Comparison of ENCODE assay signal across 16 cellular contexts in the genomic region with DNA sequence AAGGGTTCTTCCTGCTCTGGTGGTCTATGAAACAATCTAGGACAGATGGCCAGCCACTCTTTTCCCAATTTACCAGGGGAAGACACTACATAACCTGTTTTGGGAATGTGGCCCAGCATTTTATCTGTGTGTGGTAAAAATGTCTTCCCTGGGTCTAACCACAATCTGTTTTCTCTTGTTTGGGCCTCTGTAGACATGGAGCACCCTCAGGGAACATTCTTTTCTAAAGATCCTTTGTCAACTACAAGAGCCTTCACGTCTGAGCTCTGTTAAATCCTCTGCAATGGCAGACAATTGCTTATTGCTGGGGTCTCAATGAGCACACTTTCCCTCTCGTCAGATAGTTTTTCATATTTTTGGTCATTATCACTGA. TPM values are rescaled to one million over a fixed set of nuclear protein-coding genes. Genes with fewer than 3 reads are reported as not detected.
DNase-seq lines count a peak whose midpoint lies in the region; ATAC-seq and TF ChIP-seq lines count a peak whose summit lies in the region.
"Had no signal": no experiment of that assay in that cellular context is flagged by ENCODE, and none has a peak within 500 bp of the region (broad histone marks: within the 10 kb centered on the region; RNA-seq: fewer than 3 reads in every experiment).

No MANE protein-coding gene starts in this region.

- ATAC-seq in gastroesophageal sphincter: no peak

- H3K9me3 Mint-ChIP-seq in progenitor cell of endocrine pancreas (ENCODE audit: low read depth): peaks cover 17% of the 10 kb centered on the region
- H3K9me3 Mint-ChIP-seq: activated CD8-positive, alpha-beta T cell treated with anti-CD3 and anti-CD28 coated beads for 36 hours; activated T-helper 2 cell treated with anti-CD3 and anti-CD28 coated beads, Interferon-gamma antibody, Interleukin-2, Interleukin-4, amounts not matched to agents 10 μg/mL and 5 μg/mL and 100 μg/mL, durations not matched to agents 14 hours and 24 hours and 36 hours; stimulated activated naive CD8-positive, alpha-beta T cell treated with anti-CD3 and anti-CD28 coated beads, Interleukin-15, Interleukin-2, amounts not matched to agents 100 ng/mL and 50 ng/mL, for 24 hours had no signal

- H3K36me3 ChIP-seq in ACC112 (ENCODE audit: insufficient read depth, low read length): no peaks in the 10 kb centered on the region
- no peaks in the 10 kb centered on the region for H3K36me3 ChIP-seq in HUES6 (ENCODE audit: control insufficient read depth, insufficient read depth, low read length)
- no peaks in the 10 kb centered on the region for H3K36me3 ChIP-seq in gastroesophageal sphincter
- H3K36me3 ChIP-seq: ovary, spleen had no signal

- H3K4me1 ChIP-seq in ACC112 (ENCODE audit: control insufficient read depth, insufficient read depth, low read length, unreplicated experiment) (peaks cover 54% of the 10 kb centered on the region), HUES6 (ENCODE audit: control insufficient read depth, insufficient read depth, low read length) (peaks cover 23% of the 10 kb centered on the region), gastroesophageal sphincter (peaks cover 0 to 9% (median 0%) of the 10 kb centered on the region in 3 donors)

- TF ChIP-seq CTCF in gastroesophageal sphincter (IDR thresholded peaks at IDR 0.05): no peak
- no peak for TF ChIP-seq CTCF in progenitor cell of endocrine pancreas (IDR thresholded peaks at IDR 0.05; ENCODE audit: unreplicated experiment)
- TF ChIP-seq CTCF in GM20000 (IDR thresholded peaks at IDR 0.05; ENCODE audit: extremely low read depth, missing control alignments): no peak

- no peaks in the 10 kb centered on the region for H3K79me2 ChIP-seq in ACC112 (ENCODE audit: control insufficient read depth, insufficient read depth, low read length, unreplicated experiment)

- TF ChIP-seq EP300 in gastroesophageal sphincter (IDR thresholded peaks at IDR 0.05): no peak

- H3K27me3 ChIP-seq in ACC112 (ENCODE audit: insufficient read depth, low read length) (no peaks in the 10 kb centered on the region), HUES6 (ENCODE audit: control insufficient read depth, insufficient read depth, low read length) (peaks cover 5% of the 10 kb centered on the region; the same call in 1 of the 2 replicates), gastroesophageal sphincter (no peaks in the 10 kb centered on the region)
- H3K27me3 ChIP-seq: ovary, spleen had no signal

- H3K9ac ChIP-seq in HUES6 (ENCODE audit: low read length): peak overlapping the region; percentile 21

- no peaks in the 10 kb centered on the region for H3K27me3 Mint-ChIP-seq in progenitor cell of endocrine pancreas

- no peaks in the 10 kb centered on the region for H3K9me3 ChIP-seq in HUES6 (ENCODE audit: control insufficient read depth, insufficient read depth, low read depth, low read length)
- H3K9me3 ChIP-seq in gastroesophageal sphincter: no peaks in the 10 kb centered on the region
- H3K9me3 ChIP-seq: ovary, spleen had no signal

- no peaks in the 10 kb centered on the region for H3K36me3 Mint-ChIP-seq in progenitor cell of endocrine pancreas (ENCODE audit: insufficient read depth)

- 56% methylated on average over 2 of the region's 2 CpGs; no CpG with 5 or more reads in 1 of the 2 donors for WGBS in gastroesophageal sphincter (ENCODE audit: low coverage in 1 of 2), 2 donors

- H3K27ac Mint-ChIP-seq in progenitor cell of endocrine pancreas: no peak overlapping the region
- H3K27ac Mint-ChIP-seq: activated CD8-positive, alpha-beta T cell treated with anti-CD3 and anti-CD28 coated beads for 36 hours; activated T-helper 2 cell treated with anti-CD3 and anti-CD28 coated beads, Interferon-gamma antibody, Interleukin-2, Interleukin-4, amounts not matched to agents 10 μg/mL and 5 μg/mL and 100 μg/mL, durations not matched to agents 14 hours and 24 hours and 36 hours; stimulated activated naive CD8-positive, alpha-beta T cell treated with anti-CD3 and anti-CD28 coated beads, Interleukin-15, Interleukin-2, amounts not matched to agents 100 ng/mL and 50 ng/mL, for 24 hours had no signal

- DNase-seq in amniotic epithelial cell (ENCODE audit: low read depth): peak; percentile 42
- DNase-seq in glomerular visceral epithelial cell (ENCODE audit: extremely low spot score): peak; percentile 28
- no peak for DNase-seq in NCI-H1105 (lab: John Stamatoyannopoulos, UW)
- no peak for DNase-seq in progenitor cell of endocrine pancreas (ENCODE audit: low spot score, unreplicated experiment)
- DNase-seq in GM20000 (ENCODE audit: low spot score): no peak
- DNase-seq: effector CD4-positive, alpha-beta T cell; midbrain; NCI-H1930; spleen had no signal

- H2AFZ ChIP-seq in ACC112 (ENCODE audit: low read length, unreplicated experiment): no peak overlapping the region

- no peak for TF ChIP-seq POLR2A in gastroesophageal sphincter (IDR thresholded peaks at IDR 0.05)

- no peak overlapping the region for H3K4me3 Mint-ChIP-seq in progenitor cell of endocrine pancreas (ENCODE audit: low read depth)
- H3K4me3 Mint-ChIP-seq: activated CD8-positive, alpha-beta T cell treated with anti-CD3 and anti-CD28 coated beads for 36 hours had no signal

- peak overlapping the region; percentile 84 for H3K27ac ChIP-seq in ACC112 (ENCODE audit: low read depth, low read length)
- H3K27ac ChIP-seq in HUES6 (ENCODE audit: low read depth, low read length): peak overlapping the region; percentile 71; the same call in 1 of the 2 replicates
- no peak overlapping the region for H3K27ac ChIP-seq in gastroesophageal sphincter
- H3K27ac ChIP-seq: ovary had no signal

- H3K4me3 ChIP-seq in ACC112 (ENCODE audit: low read depth, low read length): peak overlapping the region; percentile 12; the same call in 1 of the 2 replicates
- H3K4me3 ChIP-seq in HUES6 (ENCODE audit: low read depth, low read length): no peak overlapping the region
- no peak overlapping the region for H3K4me3 ChIP-seq in gastroesophageal sphincter
- H3K4me3 ChIP-seq: ovary, spleen had no signal

- H3K4me1 Mint-ChIP-seq in progenitor cell of endocrine pancreas (ENCODE audit: low read depth): no peaks in the 10 kb centered on the region

RNA-seq across cellular contexts. Expression of gene PLAC1, which starts 35.5 kb away (rescaled TPM):
- total RNA-seq in gastroesophageal sphincter: not detected
- not detected in 2 replicates for total RNA-seq in progenitor cell of endocrine pancreas
- total RNA-seq: activated CD8-positive, alpha-beta T cell treated with anti-CD3 and anti-CD28 coated beads for 36 hours; activated T-helper 2 cell treated with anti-CD3 and anti-CD28 coated beads, Interferon-gamma antibody, Interleukin-2, Interleukin-4, amounts not matched to agents 10 μg/mL and 5 μg/mL and 100 μg/mL, durations not matched to agents 14 hours and 24 hours and 36 hours; spleen had no signal

Comparison
In these comparisons a context has a peak if more than half of its experiments do, and no peak if none do; other contexts are left out.
1. H3K27ac ChIP-seq: peak in ACC112 (single experiment) and HUES6 (single experiment); none in gastroesophageal sphincter (0 of 4).
2. DNase-seq: peak in amniotic epithelial cell (single experiment) and glomerular visceral epithelial cell (single experiment); none in NCI-H1105 (single experiment), progenitor cell of endocrine pancreas (single experiment) and GM20000 (single experiment).